Comparison of ENCODE assay signal across 23 cellular contexts in genomic region chr5:175567954-175568353, GRCh38.
DNase-seq lines count a peak whose midpoint lies in the region; ATAC-seq and TF ChIP-seq lines count a peak whose summit lies in the region.
"Had no signal": no experiment of that assay in that cellular context is flagged by ENCODE, and none has a peak within 500 bp of the region (broad histone marks: within the 10 kb centered on the region; RNA-seq: fewer than 3 reads in every experiment).

No MANE protein-coding gene starts in this region.

- H3K9me3 ChIP-seq in HEK293 (ENCODE audit: control insufficient read depth, insufficient read depth, low read depth, low read length) (no peaks in the 10 kb centered on the region), PC-3 (ENCODE audit: low read length) (no peaks in the 10 kb centered on the region)
- H3K9me3 ChIP-seq: sigmoid colon, suprapubic skin, vagina had no signal

- no peak overlapping the region for H3K4me3 Mint-ChIP-seq in activated CD8-positive, alpha-beta T cell treated with anti-CD3 and anti-CD28 coated beads for 36 hours
- H3K4me3 Mint-ChIP-seq in activated CD8-positive, alpha-beta T cell treated with anti-CD3 and anti-CD28 coated beads, Interleukin-2, amount 10 ng/mL, durations not matched to agents 7 days and 5 days: no peak overlapping the region
- H3K4me3 Mint-ChIP-seq: activated T-cell treated with anti-CD3 and anti-CD28 coated beads, Interleukin-2, amount 50 U/mL, for 72 hours; memory B cell; naive thymus-derived CD8-positive, alpha-beta T cell had no signal

- H3K4me3 ChIP-seq in HEK293 (ENCODE audit: low read depth, low read length) (no peak overlapping the region), PC-3 (ENCODE audit: low read length) (no peak overlapping the region)
- H3K4me3 ChIP-seq: sigmoid colon, suprapubic skin, vagina had no signal

- ATAC-seq in activated CD8-positive, alpha-beta T cell treated with anti-CD3 and anti-CD28 coated beads for 36 hours: no peak
- no peak for ATAC-seq in activated CD8-positive, alpha-beta T cell treated with anti-CD3 and anti-CD28 coated beads, Interleukin-2, amount 10 ng/mL, durations not matched to agents 7 days and 5 days
- no peak for ATAC-seq in PC-3
- no peak for ATAC-seq in foreskin keratinocyte
- no peak for ATAC-seq in HG03159 (IDR thresholded peaks at IDR 0.05; ENCODE audit: unreplicated experiment)
- ATAC-seq in GM21576 (IDR thresholded peaks at IDR 0.05; ENCODE audit: unreplicated experiment): no peak
- ATAC-seq in HG03025 (IDR thresholded peaks at IDR 0.05; ENCODE audit: low FRiP score, unreplicated experiment): no peak
- ATAC-seq: activated CD4-positive, CD25-positive, alpha-beta regulatory T cell treated with anti-CD3 and anti-CD28 coated beads, Interleukin-2, amount 50 U/mL, for 24 hours; activated naive CD4-positive, alpha-beta T cell treated with anti-CD3 and anti-CD28 coated beads, Interleukin-2, amount 50 U/mL, for 72 hours; naive thymus-derived CD8-positive, alpha-beta T cell had no signal

- H3K4me2 ChIP-seq in PC-3 (ENCODE audit: low read length): no peak overlapping the region

- no peaks in the 10 kb centered on the region for H3K79me2 ChIP-seq in PC-3 (ENCODE audit: low read length)

- no peaks in the 10 kb centered on the region for H3K9me2 ChIP-seq in PC-3 (replicated peaks; ENCODE audit: low read length)

- H3K9ac ChIP-seq in PC-3 (ENCODE audit: low read length): no peak overlapping the region

- H3K27me3 ChIP-seq in PC-3 (ENCODE audit: low read length) (peaks cover 82% of the 10 kb centered on the region), foreskin keratinocyte (peaks cover 13% of the 10 kb centered on the region)
- H3K27me3 ChIP-seq: vagina had no signal

- CTCF ChIA-PET in activated CD8-positive, alpha-beta T cell treated with anti-CD3 and anti-CD28 coated beads for 36 hours (lab: Charles Lee): interaction anchor here (0.6 to 1.5 kb wide), 3 partner anchors 32 to 45 kb away, joined by 3 to 7 read pairs (median 5); no protein-coding TSS in a partner anchor
- CTCF ChIA-PET in activated CD8-positive, alpha-beta T cell treated with anti-CD3 and anti-CD28 coated beads, Interleukin-2, amount 10 ng/mL, durations not matched to agents 7 days and 5 days (lab: Charles Lee): interaction anchor here (0.6 to 1.0 kb wide), 3 partner anchors 12 to 36 kb away, joined by 3 to 6 read pairs (median 3); no protein-coding TSS in a partner anchor
- CTCF ChIA-PET in HEK293 (lab: Yijun Ruan, JAX) (interaction anchor here (0.6 to 1.2 kb wide), 4 partner anchors 8 to 39 kb away, joined by 3 to 5 read pairs (median 4); no protein-coding TSS in a partner anchor), PC-3 (lab: Charles Lee) (interaction anchor here (0.7 kb wide), 1 partner anchor 170 kb away, joined by 9 read pairs; no protein-coding TSS in a partner anchor)

- no peaks in the 10 kb centered on the region for H4K20me1 ChIP-seq in PC-3 (ENCODE audit: low read length)

- H3K4me1 Mint-ChIP-seq in activated CD8-positive, alpha-beta T cell treated with anti-CD3 and anti-CD28 coated beads for 36 hours (ENCODE audit: low read depth): peaks cover 10% of the 10 kb centered on the region
- H3K4me1 Mint-ChIP-seq in activated CD8-positive, alpha-beta T cell treated with anti-CD3 and anti-CD28 coated beads, Interleukin-2, amount 10 ng/mL, durations not matched to agents 7 days and 5 days (ENCODE audit: low read depth): no peaks in the 10 kb centered on the region
- H3K4me1 Mint-ChIP-seq: memory B cell had no signal

- no peak overlapping the region for H3K27ac ChIP-seq in HEK293 (ENCODE audit: extremely low read depth, low read depth, low read length)
- H3K27ac ChIP-seq in PC-3 (ENCODE audit: low read length): no peak overlapping the region
- no peak overlapping the region for H3K27ac ChIP-seq in foreskin keratinocyte
- H3K27ac ChIP-seq: sigmoid colon, suprapubic skin, vagina had no signal

- H3F3A ChIP-seq in PC-3 (ENCODE audit: low read length, unreplicated experiment): no peaks in the 10 kb centered on the region

- no peak overlapping the region for H2AFZ ChIP-seq in PC-3 (ENCODE audit: low read length)

- no peaks in the 10 kb centered on the region for H3K9me3 Mint-ChIP-seq in activated CD8-positive, alpha-beta T cell treated with anti-CD3 and anti-CD28 coated beads for 36 hours
- H3K9me3 Mint-ChIP-seq in activated CD8-positive, alpha-beta T cell treated with anti-CD3 and anti-CD28 coated beads, Interleukin-2, amount 10 ng/mL, durations not matched to agents 7 days and 5 days (ENCODE audit: insufficient read depth): no peaks in the 10 kb centered on the region
- H3K9me3 Mint-ChIP-seq: activated naive CD4-positive, alpha-beta T cell treated with anti-CD3 and anti-CD28 coated beads, Interleukin-2, amount 50 U/mL, for 72 hours; activated T-cell treated with anti-CD3 and anti-CD28 coated beads, Interleukin-2, amount 50 U/mL, for 72 hours; memory B cell; naive thymus-derived CD8-positive, alpha-beta T cell had no signal

- BruUV-seq in PC-3 (replicated peaks; lab: Mats Ljungman, UMichigan): no TSS peak

- H3K36me3 ChIP-seq in HEK293 (ENCODE audit: control insufficient read depth in 2 of 2, insufficient read depth in 1 of 2, low read length in 2 of 2) (no peaks in the 10 kb centered on the region), PC-3 (ENCODE audit: low read depth, low read length) (no peaks in the 10 kb centered on the region)
- H3K36me3 ChIP-seq: sigmoid colon, suprapubic skin, vagina had no signal

- peak; percentile 45 for TF ChIP-seq CTCF in activated CD8-positive, alpha-beta T cell treated with anti-CD3 and anti-CD28 coated beads for 36 hours (IDR thresholded peaks at IDR 0.05)
- TF ChIP-seq CTCF in HEK293 (tag by site-specific recombination; IDR thresholded peaks at IDR 0.05) (0 out of 2 replicates have a peak, but pooled peaks have one; percentile 23), PC-3 (conservative IDR thresholded peaks at IDR 0.05; ENCODE audit: low read depth, low read length) (peak; percentile 41; the same call in 1 of the 2 replicates), foreskin keratinocyte (conservative IDR thresholded peaks at IDR 0.05) (peak; percentile 28)

- POLR2A ChIA-PET in activated CD8-positive, alpha-beta T cell treated with anti-CD3 and anti-CD28 coated beads for 36 hours (lab: Charles Lee): no interaction called here
- POLR2A ChIA-PET in activated CD8-positive, alpha-beta T cell treated with anti-CD3 and anti-CD28 coated beads, Interleukin-2, amount 10 ng/mL, durations not matched to agents 7 days and 5 days (lab: Charles Lee): no interaction called here
- POLR2A ChIA-PET in HEK293 (lab: Yijun Ruan, JAX) (no interaction called here), PC-3 (lab: Charles Lee; ENCODE audit: unreplicated experiment) (no interaction called here)

- H3K36me3 Mint-ChIP-seq in activated CD8-positive, alpha-beta T cell treated with anti-CD3 and anti-CD28 coated beads for 36 hours (ENCODE audit: low read depth): no peaks in the 10 kb centered on the region
- no peaks in the 10 kb centered on the region for H3K36me3 Mint-ChIP-seq in activated CD8-positive, alpha-beta T cell treated with anti-CD3 and anti-CD28 coated beads, Interleukin-2, amount 10 ng/mL, durations not matched to agents 7 days and 5 days (ENCODE audit: low read depth)
- H3K36me3 Mint-ChIP-seq: activated naive CD4-positive, alpha-beta T cell treated with anti-CD3 and anti-CD28 coated beads, Interleukin-2, amount 50 U/mL, for 72 hours; memory B cell; naive thymus-derived CD8-positive, alpha-beta T cell had no signal

- no peak overlapping the region for H3K27ac Mint-ChIP-seq in activated CD8-positive, alpha-beta T cell treated with anti-CD3 and anti-CD28 coated beads for 36 hours
- H3K27ac Mint-ChIP-seq in activated CD8-positive, alpha-beta T cell treated with anti-CD3 and anti-CD28 coated beads, Interleukin-2, amount 10 ng/mL, durations not matched to agents 7 days and 5 days: no peak overlapping the region
- H3K27ac Mint-ChIP-seq: activated naive CD4-positive, alpha-beta T cell treated with anti-CD3 and anti-CD28 coated beads, Interleukin-2, amount 50 U/mL, for 72 hours; activated T-cell treated with anti-CD3 and anti-CD28 coated beads, Interleukin-2, amount 50 U/mL, for 72 hours; memory B cell; naive thymus-derived CD8-positive, alpha-beta T cell had no signal

- no peaks in the 10 kb centered on the region for H3K4me1 ChIP-seq in HEK293 (ENCODE audit: control insufficient read depth, insufficient read depth, low read length)
- H3K4me1 ChIP-seq in PC-3 (ENCODE audit: insufficient read depth, low read length): no peaks in the 10 kb centered on the region
- no peaks in the 10 kb centered on the region for H3K4me1 ChIP-seq in foreskin keratinocyte
- H3K4me1 ChIP-seq: sigmoid colon, suprapubic skin, vagina had no signal

- DNase-seq in activated CD8-positive, alpha-beta T cell treated with anti-CD3 and anti-CD28 coated beads for 36 hours: no peak
- DNase-seq in activated CD8-positive, alpha-beta T cell treated with anti-CD3 and anti-CD28 coated beads, Interleukin-2, amount 10 ng/mL, durations not matched to agents 7 days and 5 days: no peak
- DNase-seq in PC-3 (no peak), foreskin keratinocyte (no peak)
- DNase-seq: activated T-cell treated with anti-CD3 and anti-CD28 coated beads, Interleukin-2, amount 50 U/mL, for 72 hours; C1 segment of cervical spinal cord; cerebellar nuclear complex; effector CD4-positive, alpha-beta T cell; GF-D8; NCI-H1436; NCI-H748 treated with DMSO at 0.1 percent for 48 hours; sigmoid colon; T1000 had no signal

- intact Hi-C loops in activated CD8-positive, alpha-beta T cell treated with anti-CD3 and anti-CD28 coated beads for 36 hours (cut with micrococcal nuclease): no loop called here
- intact Hi-C loops in PC-3 (cut with micrococcal nuclease): no loop called here

- peaks cover 7% of the 10 kb centered on the region for H3K27me3 Mint-ChIP-seq in activated CD8-positive, alpha-beta T cell treated with anti-CD3 and anti-CD28 coated beads for 36 hours
- H3K27me3 Mint-ChIP-seq in activated CD8-positive, alpha-beta T cell treated with anti-CD3 and anti-CD28 coated beads, Interleukin-2, amount 10 ng/mL, durations not matched to agents 7 days and 5 days (ENCODE audit: low read depth): peaks cover 16% of the 10 kb centered on the region

TF ChIP-seq in HEK293, 187 proteins besides CTCF, POLR2A, EP300 and RAD21 (continues in another document):
- TF ChIP-seq ZSCAN30 (tag by site-specific recombination; IDR thresholded peaks at IDR 0.05) (no peak), ZNF830 (tag by site-specific recombination; IDR thresholded peaks at IDR 0.05; ENCODE audit: low read depth) (no peak), ZNF501 (tag by site-specific recombination; IDR thresholded peaks at IDR 0.05) (no peak), ZBTB17 (tag by site-specific recombination; IDR thresholded peaks at IDR 0.05) (no peak), ZBTB6 (tag by site-specific recombination; IDR thresholded peaks at IDR 0.05) (no peak)
